16 cellular contexts compared by ENCODE assay signal in the genomic region with DNA sequence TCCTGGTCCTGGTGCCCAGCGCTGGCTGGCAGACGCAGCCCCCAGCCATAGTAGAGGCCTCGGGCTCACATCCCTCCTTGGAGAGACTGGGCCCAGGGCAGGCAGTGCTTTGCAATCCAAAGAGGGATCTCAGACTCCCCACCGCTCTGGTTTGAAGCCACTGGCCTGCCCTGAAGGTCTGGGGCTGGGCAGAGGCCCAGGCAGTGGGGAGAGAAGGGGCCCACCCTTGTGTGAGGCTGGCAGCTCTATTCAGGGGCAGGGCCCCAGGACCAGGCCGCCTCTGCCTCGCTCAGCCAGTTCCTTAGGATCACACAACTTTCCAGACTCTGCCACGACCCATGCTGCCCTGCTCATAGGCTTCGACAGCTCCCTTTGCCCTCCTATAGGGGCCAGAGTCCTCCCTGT. TPM values are rescaled to one million over a fixed set of nuclear protein-coding genes. Genes with fewer than 3 reads are reported as not detected.
DNase-seq lines count a peak whose midpoint lies in the region; ATAC-seq and TF ChIP-seq lines count a peak whose summit lies in the region.
"Had no signal": no experiment of that assay in that cellular context is flagged by ENCODE, and none has a peak within 500 bp of the region (broad histone marks: within the 10 kb centered on the region; RNA-seq: fewer than 3 reads in every experiment).

No MANE protein-coding gene starts in this region.

- no peaks in the 10 kb centered on the region for H3K9me3 ChIP-seq in T-helper 17 cell (ENCODE audit: control insufficient read depth, low read length, poor library complexity, severe bottlenecking)
- H3K9me3 ChIP-seq in stomach = no peaks in the 10 kb centered on the region
- H3K9me3 ChIP-seq: colonic mucosa, ovary, thyroid gland had no signal

- peaks cover 4% of the 10 kb centered on the region for H3K27me3 Mint-ChIP-seq in GM23338 (ENCODE audit: insufficient read depth, low read depth, poor library complexity)
- no peaks in the 10 kb centered on the region for H3K27me3 Mint-ChIP-seq in T-helper 17 cell
- H3K27me3 Mint-ChIP-seq: activated naive CD8-positive, alpha-beta T cell treated with anti-CD3 and anti-CD28 coated beads for 36 hours; naive thymus-derived CD4-positive, alpha-beta T cell had no signal

- H3F3A ChIP-seq in GM23338 (replicated peaks; ENCODE audit: low read depth) = 0 out of 2 replicates have a peak, but pooled peaks cover 4% of the 10 kb centered on the region

- H3K4me1 Mint-ChIP-seq in GM23338 (no peaks in the 10 kb centered on the region), T-helper 17 cell (peaks cover 4% of the 10 kb centered on the region)
- H3K4me1 Mint-ChIP-seq: activated naive CD8-positive, alpha-beta T cell treated with anti-CD3 and anti-CD28 coated beads for 36 hours had no signal

- no peak for TF ChIP-seq CTCF in GM23338 (conservative IDR thresholded peaks at IDR 0.05; ENCODE audit: low read depth in 2 of 2)
- TF ChIP-seq CTCF in stomach (IDR thresholded peaks at IDR 0.05) = no peak
- no peak for TF ChIP-seq CTCF in foreskin fibroblast (IDR thresholded peaks at IDR 0.05; ENCODE audit: low read depth, low read length)

- 65 to 85% (median 80%) methylated on average over 4 to 8 of the region's 8 CpGs for WGBS in stomach, 5 donors

- no peak overlapping the region for H3K27ac Mint-ChIP-seq in GM23338
- peak overlapping the region; percentile 4 for H3K27ac Mint-ChIP-seq in T-helper 17 cell
- H3K27ac Mint-ChIP-seq: activated naive CD8-positive, alpha-beta T cell treated with anti-CD3 and anti-CD28 coated beads for 36 hours; activated T-helper 1 cell treated with anti-CD3 and anti-CD28 coated beads, Interleukin-12 subunit alpha, Interleukin-12 subunit beta, Interleukin-2, Interleukin-4 antibody, amounts not matched to agents 30 ng/mL and 10 ng/mL and 1 ng/mL, durations not matched to agents 14 hours and 24 hours and 36 hours; HFFc6 had no signal

- no peak overlapping the region for H3K27ac ChIP-seq in GM23338 (ENCODE audit: low read depth)
- peak overlapping the region; percentile 35 for H3K27ac ChIP-seq in layer of hippocampus (ENCODE audit: low read depth, low read length)
- H3K27ac ChIP-seq in stomach = peak overlapping the region in 2 of 5 donors; percentile 2 to 26
- H3K27ac ChIP-seq: colonic mucosa, ovary, thyroid gland had no signal

- H3K4me1 ChIP-seq in GM23338 (ENCODE audit: insufficient read depth) = no peaks in the 10 kb centered on the region
- H3K4me1 ChIP-seq in stomach = peaks cover 0 to 24% (median 4%) of the 10 kb centered on the region in 4 donors
- H3K4me1 ChIP-seq: colonic mucosa, thyroid gland had no signal

- H3K4me3 Mint-ChIP-seq in GM23338 (no peak overlapping the region), T-helper 17 cell (no peak overlapping the region)
- H3K4me3 Mint-ChIP-seq: activated naive CD8-positive, alpha-beta T cell treated with anti-CD3 and anti-CD28 coated beads for 36 hours; activated T-helper 1 cell treated with anti-CD3 and anti-CD28 coated beads, Interleukin-12 subunit alpha, Interleukin-12 subunit beta, Interleukin-2, Interleukin-4 antibody, amounts not matched to agents 30 ng/mL and 10 ng/mL and 1 ng/mL, durations not matched to agents 14 hours and 24 hours and 36 hours; HFFc6; naive thymus-derived CD4-positive, alpha-beta T cell had no signal

- TF ChIP-seq EP300 in stomach (IDR thresholded peaks at IDR 0.05) = no peak

- H3K9me2 ChIP-seq in GM23338 (ENCODE audit: insufficient read depth) = no peaks in the 10 kb centered on the region

- no peaks in the 10 kb centered on the region for H3K9me3 Mint-ChIP-seq in GM23338
- H3K9me3 Mint-ChIP-seq: activated naive CD8-positive, alpha-beta T cell treated with anti-CD3 and anti-CD28 coated beads for 36 hours; activated T-helper 1 cell treated with anti-CD3 and anti-CD28 coated beads, Interleukin-12 subunit alpha, Interleukin-12 subunit beta, Interleukin-2, Interleukin-4 antibody, amounts not matched to agents 30 ng/mL and 10 ng/mL and 1 ng/mL, durations not matched to agents 14 hours and 24 hours and 36 hours; HFFc6; naive thymus-derived CD4-positive, alpha-beta T cell had no signal

- H3K36me3 Mint-ChIP-seq in GM23338 (ENCODE audit: low read depth) = peaks cover 10% of the 10 kb centered on the region
- no peaks in the 10 kb centered on the region for H3K36me3 Mint-ChIP-seq in T-helper 17 cell (ENCODE audit: low read depth)

- H3K4me2 ChIP-seq in GM23338 = no peak overlapping the region

- H4K20me1 ChIP-seq in GM23338 (replicated peaks; ENCODE audit: insufficient read depth) = no peaks in the 10 kb centered on the region

- intact Hi-C loops in sciatic nerve (cut with DNase I) = loop anchor here (10.0 kb wide), 1 partner anchor 51 kb away; the partner anchor contains the start of gene NOTCH1
- intact Hi-C loops in stomach (cut with DNase I; ENCODE audit: low total_unique reads) = no loop called here

- H3K4me3 ChIP-seq in GM23338 = no peak overlapping the region
- no peak overlapping the region for H3K4me3 ChIP-seq in stomach
- no peak overlapping the region for H3K4me3 ChIP-seq in foreskin fibroblast (ENCODE audit: low read depth in 1 of 2, low read length in 2 of 2)
- H3K4me3 ChIP-seq: colonic mucosa, ovary, thyroid gland had no signal

- DNase-seq in GM23338 (ENCODE audit: low spot score) (no peak), T-helper 17 cell (no peak), sciatic nerve (ENCODE audit: low spot score) (no peak), stomach (no peak), foreskin fibroblast (no peak)
- DNase-seq: activated naive CD8-positive, alpha-beta T cell treated with anti-CD3 and anti-CD28 coated beads for 36 hours; colonic mucosa; HFFc6; naive thymus-derived CD4-positive, alpha-beta T cell; NCI-H1105; NCI-H510A treated with DMSO at 0.1 percent for 48 hours; ovary; thyroid gland had no signal

- TF ChIP-seq POLR2A in stomach (IDR thresholded peaks at IDR 0.05) = no peak

- no peaks in the 10 kb centered on the region for H3K27me3 ChIP-seq in GM23338 (ENCODE audit: insufficient read depth)
- H3K27me3 ChIP-seq in layer of hippocampus (ENCODE audit: control insufficient read depth, insufficient read depth, low read length) = no peaks in the 10 kb centered on the region
- no peaks in the 10 kb centered on the region for H3K27me3 ChIP-seq in stomach
- H3K27me3 ChIP-seq: colonic mucosa, ovary, thyroid gland had no signal

- ATAC-seq in GM23338 (peak; percentile 23), T-helper 17 cell (no peak), sciatic nerve (peak; percentile 32), GM18909 (IDR thresholded peaks at IDR 0.05; ENCODE audit: poor library complexity, unreplicated experiment) (no peak)

- H2AFZ ChIP-seq in GM23338 = no peak overlapping the region

- H3K36me3 ChIP-seq in GM23338 (ENCODE audit: insufficient read depth) (0 out of 2 replicates have a peak, but pooled peaks cover 5% of the 10 kb centered on the region), stomach (peaks cover 25 to 41% (median 39%) of the 10 kb centered on the region in 4 donors)
- H3K36me3 ChIP-seq: ovary had no signal

- H3K79me2 ChIP-seq in GM23338 (replicated peaks; ENCODE audit: insufficient read depth) = no peaks in the 10 kb centered on the region

TF ChIP-seq in GM23338, 12 proteins besides CTCF, POLR2A, EP300 and RAD21 (continues in another document):
- TF ChIP-seq CREB1 (CRISPR knock-in tag; IDR thresholded peaks at IDR 0.05; ENCODE audit: low read depth) (no peak), ZNF331 (CRISPR knock-in tag; IDR thresholded peaks at IDR 0.05; ENCODE audit: low read depth) (no peak)

RNA-seq across cellular contexts. Expression of gene SEC16A, which starts 10.7 kb away (rescaled TPM):
- 54.3 and 59.2 TPM in 2 replicates for total RNA-seq in GM23338 (2014; rRNA removed; shearing (Covaris generic))
- polyA plus RNA-seq in GM23338 (2016; fragmentation: Nextera tagmentation; extraction: Ambion mirVana) (34.0 and 35.7 TPM in 2 replicates), stomach (10 to 100 TPM; 29.9 to 44.2 (median 32.2) TPM)
- total RNA-seq in T-helper 17 cell (10 to 100 TPM; 71.7 to 74.7 TPM), sciatic nerve (52.2 TPM), stomach (100 to 1,000 TPM in 1 of 5 donors, 10 to 100 TPM in 4; 14.6 to 105 (median 60.3) TPM)

RNA-seq across cellular contexts. Expression of gene NOTCH1, which starts 52.3 kb away (rescaled TPM):
- 78.7 and 97.2 TPM in 2 replicates for total RNA-seq in GM23338 (2014; rRNA removed; shearing (Covaris generic))
- polyA plus RNA-seq in GM23338 (2016; fragmentation: Nextera tagmentation; extraction: Ambion mirVana) (9.9 and 10.3 TPM in 2 replicates), stomach (1 to 10 TPM; 1.4 to 7.9 (median 2.3) TPM)
- total RNA-seq in T-helper 17 cell (10 to 100 TPM; 31.7 to 37.5 TPM), sciatic nerve (84.2 TPM), stomach (100 to 1,000 TPM in 1 of 5 donors, 10 to 100 TPM in 4; 18.4 to 338 (median 62.5) TPM)

RNA-seq across cellular contexts. Expression of gene INPP5E, which starts 53.9 kb away (rescaled TPM):
- 10.9 and 13.4 TPM in 2 replicates for total RNA-seq in GM23338 (2014; rRNA removed; shearing (Covaris generic))
- polyA plus RNA-seq in GM23338 (2016; fragmentation: Nextera tagmentation; extraction: Ambion mirVana) (5.8 TPM in 2 replicates), stomach (1 to 10 TPM; 3.2 to 9.0 (median 4.2) TPM)
- total RNA-seq in T-helper 17 cell (10 to 100 TPM; 26.0 to 32.7 TPM), sciatic nerve (18.0 TPM), stomach (10 to 100 TPM in 2 of 5 donors, 1 to 10 TPM in 3; 6.2 to 32.1 (median 9.7) TPM)

Comparison
In these comparisons a context has a peak if more than half of its experiments do, and no peak if none do; other contexts are left out.
1. ATAC-seq: peak in GM23338 (single experiment) and sciatic nerve (single experiment); none in T-helper 17 cell (single experiment) and GM18909 (single experiment).